Comparison of ENCODE assay signal across 2 cellular contexts in the genomic region with DNA sequence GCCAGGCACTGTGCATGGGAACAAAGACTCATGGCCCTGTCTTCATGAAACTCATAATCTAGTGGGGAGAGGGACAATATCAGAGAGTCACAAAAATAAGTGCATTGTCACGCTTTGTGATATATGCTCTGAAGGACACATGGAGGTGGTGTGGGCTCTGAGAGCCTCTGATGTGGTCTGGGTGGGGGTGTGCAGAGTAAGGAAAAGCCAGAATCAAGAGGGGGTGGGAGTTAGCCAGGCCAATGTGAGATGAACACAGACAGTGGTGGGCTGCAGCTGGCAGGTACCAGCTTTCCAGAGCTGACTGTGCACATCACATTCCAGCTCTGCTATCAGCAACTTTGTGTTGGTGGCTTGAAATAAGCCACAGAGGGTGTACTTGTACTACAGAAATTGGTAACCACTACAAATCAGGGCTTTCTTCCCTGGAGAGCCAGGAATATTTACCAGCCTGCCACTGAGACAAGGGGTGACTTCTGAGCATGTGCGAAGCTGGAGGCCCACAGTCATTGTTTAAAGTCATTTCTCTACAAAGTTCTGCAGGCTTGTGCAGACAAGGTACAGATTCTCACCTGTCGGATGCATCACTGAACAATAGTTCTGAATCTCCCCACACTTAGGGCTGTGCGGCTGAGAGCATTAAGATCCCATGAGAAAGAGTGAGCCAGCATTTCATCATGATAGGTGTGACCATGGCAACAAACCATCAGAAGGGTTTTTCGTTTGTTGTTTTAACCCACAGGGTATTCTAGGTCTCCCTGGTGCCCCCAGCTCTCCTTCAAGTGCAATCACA.
TF ChIP-seq lines count a peak whose summit lies in the region.

No MANE protein-coding gene starts in this region.

TF ChIP-seq in HEK293, 187 proteins besides CTCF, POLR2A, EP300 and RAD21 (continued from another document):
- peak; percentile 87 for TF ChIP-seq ZFHX2 (tag by site-specific recombination; conservative IDR thresholded peaks at IDR 0.05)

TF ChIP-seq in GM12878, 131 proteins besides CTCF, POLR2A, EP300 and RAD21 (continued from another document):
- peak; percentile 31; the same call in 1 of the 2 replicates for TF ChIP-seq IKZF1 (conservative IDR thresholded peaks at IDR 0.05)
